8 cellular contexts compared by ENCODE assay signal in the genomic region with DNA sequence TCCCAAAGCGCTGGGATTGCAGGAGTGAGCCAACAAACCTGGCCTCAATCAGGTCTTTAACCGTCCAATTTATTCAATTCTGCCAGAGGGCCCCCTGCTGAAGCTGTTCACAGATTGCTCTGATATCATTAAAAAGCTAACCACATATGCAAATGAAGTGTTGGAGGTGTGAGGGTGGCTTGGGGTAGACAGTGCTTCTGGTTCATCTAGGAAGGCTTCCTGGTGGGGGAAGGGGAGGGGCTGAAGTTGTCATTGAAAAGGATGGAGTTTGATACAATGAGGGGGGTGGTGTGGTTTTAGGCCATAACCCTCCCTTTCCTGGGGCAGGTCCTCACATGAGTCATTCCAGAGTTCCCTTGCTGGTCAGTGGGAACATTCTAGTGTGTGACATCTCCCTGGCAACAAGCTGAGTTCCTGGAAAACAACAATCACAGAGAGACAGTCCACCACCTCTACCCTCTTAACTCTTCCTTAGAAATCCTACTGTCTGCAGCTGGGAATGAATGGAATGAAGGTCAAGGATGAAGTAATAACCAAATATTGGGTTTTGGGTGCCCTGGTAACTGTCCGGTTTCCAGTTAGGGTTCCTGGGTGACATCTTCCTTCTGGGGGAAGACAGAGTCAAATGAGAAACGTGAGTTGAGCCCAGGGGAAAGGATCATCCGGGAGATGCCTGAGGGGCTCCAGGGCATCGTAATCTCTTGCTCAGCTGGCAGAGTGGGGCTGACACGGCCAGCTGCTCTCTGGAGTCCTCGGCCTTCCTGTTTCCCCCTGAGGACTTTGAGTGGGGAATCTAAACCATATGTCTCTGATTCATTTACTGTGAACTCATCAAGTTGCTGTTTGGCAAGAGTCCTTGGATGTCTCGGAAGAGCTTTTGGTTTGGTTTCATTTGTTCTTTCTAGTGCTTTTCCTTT. TPM values are rescaled to one million over a fixed set of nuclear protein-coding genes. Genes with fewer than 3 reads are reported as not detected.
DNase-seq lines count a peak whose midpoint lies in the region; ATAC-seq lines count a peak whose summit lies in the region.

No MANE protein-coding gene starts in this region.

- intact Hi-C loops in activated CD4-positive, alpha-beta memory T cell treated with anti-CD3 and anti-CD28 coated beads for 36 hours (cut with micrococcal nuclease), result no loop called here
- intact Hi-C loops in sciatic nerve (cut with DNase I), result no loop called here

- ATAC-seq in sciatic nerve (peak; percentile 80), T-cell (replicated peaks in 1 of 4) (no peak)

- peaks cover 23% of the 10 kb centered on the region for H3K4me1 Mint-ChIP-seq in activated CD4-positive, alpha-beta memory T cell treated with anti-CD3 and anti-CD28 coated beads for 36 hours (ENCODE audit: low read depth)
- H3K4me1 Mint-ChIP-seq in T-cell, result peaks cover 4 to 7% (median 7%) of the 10 kb centered on the region in 3 donors

- CTCF ChIA-PET in activated CD4-positive, alpha-beta memory T cell treated with anti-CD3 and anti-CD28 coated beads for 36 hours (lab: Charles Lee), result interaction anchor here (0.7 to 5.6 kb wide), 21 partner anchors 9 to 328 kb away, joined by 3 to 156 read pairs (median 4); a partner anchor contains a TSS
- CTCF ChIA-PET in T-cell (lab: Charles Lee), result interaction anchor here (0.6 to 2.3 kb wide), 6 partner anchors 101 to 389 kb away, joined by 3 to 12 read pairs (median 6); no protein-coding TSS in a partner anchor

- H3K4me3 Mint-ChIP-seq in activated CD4-positive, alpha-beta memory T cell treated with anti-CD3 and anti-CD28 coated beads for 36 hours, result no peak overlapping the region
- no peak overlapping the region for H3K4me3 Mint-ChIP-seq in T-cell

- H3K27ac Mint-ChIP-seq in activated CD4-positive, alpha-beta memory T cell treated with anti-CD3 and anti-CD28 coated beads for 36 hours, result no peak overlapping the region
- no peak overlapping the region for H3K27ac Mint-ChIP-seq in T-cell

- no peaks in the 10 kb centered on the region for H3K9me3 Mint-ChIP-seq in activated CD4-positive, alpha-beta memory T cell treated with anti-CD3 and anti-CD28 coated beads for 36 hours
- no peaks in the 10 kb centered on the region for H3K9me3 Mint-ChIP-seq in T-cell

- H3K36me3 Mint-ChIP-seq in activated CD4-positive, alpha-beta memory T cell treated with anti-CD3 and anti-CD28 coated beads for 36 hours, result no peaks in the 10 kb centered on the region
- no peaks in the 10 kb centered on the region for H3K36me3 Mint-ChIP-seq in T-cell

- peak; percentile 97 for DNase-seq in EL
- DNase-seq in HS-27A (ENCODE audit: low read depth), result peak; percentile 42
- DNase-seq in activated CD4-positive, alpha-beta memory T cell treated with anti-CD3 and anti-CD28 coated beads for 36 hours, result peak; percentile 44
- DNase-seq in glomerular visceral epithelial cell (ENCODE audit: extremely low spot score), result peak; percentile 99
- DNase-seq in sciatic nerve (ENCODE audit: low spot score), result peak; percentile 55
- DNase-seq in putamen (ENCODE audit: low spot score), result no peak
- no peak for DNase-seq in NCI-H2081 treated with DMSO at 0.1 percent for 48 hours (lab: John Stamatoyannopoulos, UW)
- DNase-seq in T-cell, result no peak

- POLR2A ChIA-PET in activated CD4-positive, alpha-beta memory T cell treated with anti-CD3 and anti-CD28 coated beads for 36 hours (lab: Charles Lee), result interaction anchor here (0.8 to 1.8 kb wide), 2 partner anchors 31 to 118 kb away, joined by 3 to 4 read pairs; a partner anchor contains a TSS
- POLR2A ChIA-PET in T-cell (lab: Charles Lee), result interaction anchor here (0.6 to 0.7 kb wide), 2 partner anchors 26 to 97 kb away, joined by 3 read pairs; no protein-coding TSS in a partner anchor

- peaks cover 5% of the 10 kb centered on the region for H3K27me3 Mint-ChIP-seq in activated CD4-positive, alpha-beta memory T cell treated with anti-CD3 and anti-CD28 coated beads for 36 hours
- peaks cover 9 to 12% of the 10 kb centered on the region in 2 donors for H3K27me3 Mint-ChIP-seq in T-cell

RNA-seq across cellular contexts. Expression of a gene that starts 32.2 kb away (rescaled TPM):
- 100 to 1,000 TPM; 314 to 320 TPM for total RNA-seq in activated CD4-positive, alpha-beta memory T cell treated with anti-CD3 and anti-CD28 coated beads for 36 hours
- total RNA-seq in sciatic nerve, result 6.5 TPM
- total RNA-seq in T-cell, result 1 to 10 TPM in 3 of 5 donors, under 1 TPM in 2; 0.30 to 3.2 (median 2.1) TPM

RNA-seq across cellular contexts. Expression of a gene that starts 58.9 kb away (rescaled TPM):
- 10 to 100 TPM; 49.7 to 51.5 TPM for total RNA-seq in activated CD4-positive, alpha-beta memory T cell treated with anti-CD3 and anti-CD28 coated beads for 36 hours
- total RNA-seq in sciatic nerve (32.4 TPM), T-cell (10 to 100 TPM in 2 of 5 donors, 1 to 10 TPM in 3; 1.5 to 20.1 (median 3.1) TPM)

Comparison
In these comparisons a context has a peak if more than half of its experiments do, and no peak if none do; other contexts are left out.
1. DNase-seq: peak in EL (single experiment), HS-27A (single experiment), activated CD4-positive, alpha-beta memory T cell treated with anti-CD3 and anti-CD28 coated beads for 36 hours (single experiment), glomerular visceral epithelial cell (single experiment) and sciatic nerve (single experiment); none in putamen (single experiment), NCI-H2081 treated with DMSO at 0.1 percent for 48 hours (single experiment) and T-cell (0 of 34).
2. RNA of a gene that starts 32.2 kb away (total RNA-seq): 314 to 320 TPM in activated CD4-positive, alpha-beta memory T cell treated with anti-CD3 and anti-CD28 coated beads for 36 hours; 6.5 TPM in sciatic nerve (single experiment) and 0.30 to 3.2 TPM in T-cell; every median in the first group is over 10 times any median in the second.